ENCODE assay signal across 8 cellular contexts in genomic region chr12:49567302-49567610, GRCh38. TPM values are rescaled to one million over a fixed set of nuclear protein-coding genes. Genes with fewer than 3 reads are reported as not detected.
DNase-seq lines count a peak whose midpoint lies in the region; ATAC-seq and TF ChIP-seq lines count a peak whose summit lies in the region.

No MANE protein-coding gene starts in this region.

- H3K27ac ChIP-seq in ascending aorta (peak overlapping the region in 1 of 2 donors; percentile 88), tibial artery (peak overlapping the region; percentile 76 to 84)

- H3K4me1 ChIP-seq in ascending aorta: peaks cover 5 to 26% of the 10 kb centered on the region in 2 donors
- H3K4me1 ChIP-seq in tibial artery: peaks cover 0 to 49% (median 30%) of the 10 kb centered on the region in 4 donors

- CTCF ChIA-PET in GM10248 (lab: Yijun Ruan, JAX): interaction anchor here (0.7 to 2.2 kb wide), 7 partner anchors 13 to 219 kb away, joined by 3 to 14 read pairs (median 5); partner anchors contain the start of gene PRPF40B

- POLR2A ChIA-PET in GM10248 (lab: Yijun Ruan, JAX): interaction anchor here (0.6 to 1.4 kb wide), 5 partner anchors 10 to 251 kb away, joined by 3 to 4 read pairs (median 4); partner anchors contain the start of gene TMBIM6

- peak overlapping the region; percentile 86 for H3K4me3 ChIP-seq in GM08714 (ENCODE audit: low read length)
- peak overlapping the region; percentile 76 to 87 for H3K4me3 ChIP-seq in ascending aorta
- H3K4me3 ChIP-seq in tibial artery: peak overlapping the region; percentile 74 to 86

- no peaks in the 10 kb centered on the region for H3K9me3 ChIP-seq in ascending aorta
- no peaks in the 10 kb centered on the region for H3K9me3 ChIP-seq in tibial artery

- H3K27me3 ChIP-seq in ascending aorta: no peaks in the 10 kb centered on the region
- H3K27me3 ChIP-seq in tibial artery: no peaks in the 10 kb centered on the region

- peaks cover 35 to 36% of the 10 kb centered on the region in 2 donors for H3K36me3 ChIP-seq in ascending aorta
- peaks cover 27 to 42% (median 30%) of the 10 kb centered on the region in 3 donors for H3K36me3 ChIP-seq in tibial artery

- no peak for TF ChIP-seq CTCF in ascending aorta (IDR thresholded peaks at IDR 0.05)
- no peak for TF ChIP-seq CTCF in tibial artery (IDR thresholded peaks at IDR 0.05)
- TF ChIP-seq CTCF in GM10248 (IDR thresholded peaks at IDR 0.05; ENCODE audit: control extremely low read depth, extremely low read depth, low read depth, missing control alignments): no peak

- ATAC-seq in HG03060 (IDR thresholded peaks at IDR 0.05; ENCODE audit: low read depth, unreplicated experiment) (peak; percentile 10), left lobe of liver (peak; percentile 7)

- DNase-seq in ascending aorta (ENCODE audit: low spot score in 2 of 2) (no peak), left lobe of liver (ENCODE audit: low spot score) (no peak), tibial artery (no peak), NCI-H1417 treated with DMSO at 0.1 percent for 48 hours (lab: John Stamatoyannopoulos, UW) (no peak), GM10248 (ENCODE audit: extremely low spot score) (no peak), NCI-H510A treated with DMSO at 0.1 percent for 48 hours (lab: John Stamatoyannopoulos, UW) (no peak)

- intact Hi-C loops in ascending aorta (cut with DNase I) (no loop called here), tibial artery (cut with DNase I; ENCODE audit: low total_unique reads) (no loop called here)

RNA-seq across cellular contexts. Expression of gene MCRS1, which starts 0.7 kb away (rescaled TPM):
- total RNA-seq in ascending aorta: 66.8 TPM
- 21.0 TPM for total RNA-seq in left lobe of liver

RNA-seq across cellular contexts. Expression of gene KCNH3, which starts 28.4 kb away (rescaled TPM):
- total RNA-seq in ascending aorta (not detected), left lobe of liver (0.13 TPM)

RNA-seq across cellular contexts. Expression of gene FAM186B, which starts 38.2 kb away (rescaled TPM):
- total RNA-seq in ascending aorta: not detected
- 1.2 TPM for total RNA-seq in left lobe of liver

RNA-seq across cellular contexts. Expression of gene PRPF40B, which starts 56.1 kb away (rescaled TPM):
- total RNA-seq in ascending aorta: 9.5 TPM
- total RNA-seq in left lobe of liver: 6.3 TPM
